In the genomic region with DNA sequence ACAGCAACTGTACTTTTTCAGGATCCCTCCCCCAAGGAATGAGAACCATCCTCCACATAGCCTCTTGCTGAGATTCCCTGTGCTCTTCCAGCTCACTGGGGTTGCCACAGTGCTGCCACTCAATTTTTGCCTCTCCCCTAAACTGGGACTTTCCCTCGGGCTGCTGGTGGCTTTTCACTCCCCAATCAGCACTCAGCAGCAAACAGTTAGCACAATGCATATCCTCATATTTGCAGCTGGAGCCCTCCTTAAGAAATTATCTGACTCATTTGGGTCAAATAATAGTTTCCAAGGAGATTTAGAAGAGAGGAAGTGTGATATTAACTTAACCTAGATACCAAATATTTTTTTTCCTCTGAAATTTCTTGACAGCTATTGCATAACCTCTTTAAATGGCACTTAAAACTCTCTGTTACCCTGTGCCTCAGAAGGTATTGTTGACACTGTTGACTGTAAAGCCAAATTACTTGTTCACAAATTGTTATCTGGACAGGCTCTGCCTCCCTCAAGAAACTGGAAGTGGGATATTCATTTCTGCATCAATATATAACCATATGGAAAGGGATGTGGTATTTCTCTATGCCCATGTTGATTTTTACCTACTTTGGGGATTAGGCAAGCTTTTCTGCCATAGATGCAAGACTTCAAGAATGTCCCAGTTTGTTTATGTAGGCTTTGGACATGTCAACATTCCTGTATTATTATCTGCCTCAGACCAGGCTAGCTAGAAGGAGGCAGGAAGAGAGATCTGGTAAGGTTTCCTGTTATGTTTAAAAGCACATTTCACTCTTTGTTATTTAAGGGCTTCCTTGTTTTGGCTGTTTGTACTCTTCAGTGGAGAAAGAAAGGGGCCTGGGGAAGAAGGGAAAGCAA, we compare ENCODE assay signal across 8 cellular contexts. TPM values are rescaled to one million over a fixed set of nuclear protein-coding genes. Genes with fewer than 3 reads are reported as not detected.
DNase-seq lines count a peak whose midpoint lies in the region; ATAC-seq, FAIRE-seq and TF ChIP-seq lines count a peak whose summit lies in the region.

No MANE protein-coding gene starts in this region.

- WGBS in SK-N-SH (ENCODE audit: low lambda C conversion rate): 69% methylated on average over 1 of the region's 1 CpG
- WGBS in psoas muscle, 3 donors: 43 to 53% (median 43%) methylated on average over 1 of the region's 1 CpG

- H3F3A ChIP-seq in SK-N-SH (replicated peaks; ENCODE audit: insufficient read depth): peaks cover 14% of the 10 kb centered on the region

- H2AFZ ChIP-seq in SK-N-SH (ENCODE audit: low read depth) (no peak overlapping the region), endothelial cell of umbilical vein (ENCODE audit: low read depth, low read length) (no peak overlapping the region)

- peaks cover 52% of the 10 kb centered on the region for H3K79me2 ChIP-seq in SK-N-SH (ENCODE audit: insufficient read depth)
- H3K79me2 ChIP-seq in endothelial cell of umbilical vein (ENCODE audit: control insufficient read depth, insufficient read depth, low read length): peaks cover 30% of the 10 kb centered on the region

- H4K20me1 ChIP-seq in SK-N-SH (ENCODE audit: insufficient read depth) (no peaks in the 10 kb centered on the region), endothelial cell of umbilical vein (replicated peaks; ENCODE audit: control insufficient read depth, extremely low read depth, insufficient read depth, low read length) (no peaks in the 10 kb centered on the region)

- CTCF ChIA-PET in SK-N-SH (lab: Yijun Ruan, JAX) (interaction anchor here (0.6 kb wide), 1 partner anchor 24 kb away, joined by 3 read pairs; no protein-coding TSS in a partner anchor), endothelial cell of umbilical vein (lab: Charles Lee) (interaction anchor here (1.3 to 2.0 kb wide), 8 partner anchors 12 to 196 kb away, joined by 3 to 8 read pairs (median 4); a partner anchor contains a TSS)

- H3K4me2 ChIP-seq in SK-N-SH (0 out of 2 replicates have a peak overlapping the region, but pooled peaks have one; percentile 18), endothelial cell of umbilical vein (ENCODE audit: insufficient read depth, low read length) (peak overlapping the region; percentile 98)

- no peak overlapping the region for H3K4me3 ChIP-seq in SK-N-SH (ENCODE audit: low read depth in 2 of 2, low read length in 1 of 2)
- peak overlapping the region in 1 of 3 experiments; percentile 28 for H3K4me3 ChIP-seq in endothelial cell of umbilical vein (replicated peaks in 1 of 3; ENCODE audit: insufficient read depth in 1 of 3, low read depth in 1 of 3, low read length in 3 of 3)
- H3K4me3 ChIP-seq in psoas muscle: no peak overlapping the region
- H3K4me3 ChIP-seq in HAP-1: no peak overlapping the region

- no peaks in the 10 kb centered on the region for H3K9me3 ChIP-seq in SK-N-SH
- H3K9me3 ChIP-seq in endothelial cell of umbilical vein (replicated peaks; ENCODE audit: control insufficient read depth, insufficient read depth, low read length): no peaks in the 10 kb centered on the region
- no peaks in the 10 kb centered on the region for H3K9me3 ChIP-seq in psoas muscle
- no peaks in the 10 kb centered on the region for H3K9me3 ChIP-seq in HAP-1

- in situ Hi-C loops in HAP-1 (cut with MboI; ENCODE audit: low sequenced_read_pairs): no loop called here

- ATAC-seq in GM19023 (IDR thresholded peaks at IDR 0.05; ENCODE audit: unreplicated experiment) (peak; percentile 90), HG02870 (IDR thresholded peaks at IDR 0.05; ENCODE audit: unreplicated experiment) (peak; percentile 95), psoas muscle (peak in 3 of 4 donors; percentile 37 to 60 (median 41)), HG03196 (IDR thresholded peaks at IDR 0.05; ENCODE audit: unreplicated experiment) (no peak)

- H3K9me2 ChIP-seq in SK-N-SH: no peaks in the 10 kb centered on the region

- no peak for TF ChIP-seq RAD21 in SK-N-SH (IDR thresholded peaks at IDR 0.05; ENCODE audit: low read length)

- H3K27me3 ChIP-seq in SK-N-SH (ENCODE audit: insufficient read depth): no peaks in the 10 kb centered on the region
- H3K27me3 ChIP-seq in endothelial cell of umbilical vein (ENCODE audit: control insufficient read depth in 2 of 2, insufficient read depth in 2 of 2, low read length in 2 of 2): no peaks in the 10 kb centered on the region
- H3K27me3 ChIP-seq in psoas muscle (ENCODE audit: insufficient read depth in 3 of 3, low read length in 2 of 3): no peaks in the 10 kb centered on the region
- no peaks in the 10 kb centered on the region for H3K27me3 ChIP-seq in HAP-1 (ENCODE audit: low read depth)

- no peak for TF ChIP-seq EP300 in SK-N-SH (IDR thresholded peaks at IDR 0.05; ENCODE audit: borderline replicate concordance in 1 of 2, low read depth in 1 of 2, low read length in 1 of 2)

- POLR2A ChIA-PET in SK-N-SH (lab: Yijun Ruan, JAX) (no interaction called here), endothelial cell of umbilical vein (lab: Charles Lee) (interaction anchor here (5.0 kb wide), 1 partner anchor 57 kb away, joined by 24 read pairs; a partner anchor contains a TSS)

- H3K9ac ChIP-seq in SK-N-SH: peak overlapping the region; percentile 1; the same call in 1 of the 2 replicates
- peak overlapping the region; percentile 95 for H3K9ac ChIP-seq in endothelial cell of umbilical vein (replicated peaks; ENCODE audit: extremely low read depth, insufficient read depth, low read length)

- dilution Hi-C loops in endothelial cell of umbilical vein (cut with MboI; ENCODE audit: extremely low pct_ligation_motif_present, low sequenced_read_pairs): no loop called here

- DNase-seq in SK-N-SH (no peak), endothelial cell of umbilical vein (ENCODE audit: low read depth, low spot score) (peak; percentile 95), psoas muscle (no peak), HAP-1 (ENCODE audit: low spot score in 2 of 2) (no peak), NCI-H1436 treated with DMSO at 0.1 percent for 48 hours (lab: John Stamatoyannopoulos, UW) (no peak)

- H3K9me1 ChIP-seq in endothelial cell of umbilical vein (replicated peaks; ENCODE audit: control insufficient read depth, extremely low read depth, insufficient read depth, low read length): no peaks in the 10 kb centered on the region

- H3K4me1 ChIP-seq in SK-N-SH (ENCODE audit: control insufficient read depth in 1 of 2, insufficient read depth in 2 of 2, low read depth in 1 of 2, low read length in 1 of 2) (peaks cover 20 to 40% of the 10 kb centered on the region in 2 experiments), endothelial cell of umbilical vein (ENCODE audit: control insufficient read depth, extremely low read depth, insufficient read depth, low read length) (peaks cover 91% of the 10 kb centered on the region), psoas muscle (peaks cover 11% of the 10 kb centered on the region), HAP-1 (no peaks in the 10 kb centered on the region; the same call in 1 of the 2 replicates)

- TF ChIP-seq POLR2A in endothelial cell of umbilical vein (IDR thresholded peaks at IDR 0.05; ENCODE audit: low read depth, low read length): peak; percentile 54

- no peak for TF ChIP-seq CTCF in SK-N-SH (IDR thresholded peaks at IDR 0.05)
- no peak for TF ChIP-seq CTCF in endothelial cell of umbilical vein (IDR thresholded peaks at IDR 0.05; ENCODE audit: extremely low read depth in 1 of 2, insufficient read depth in 1 of 2, low read depth in 1 of 2, low read length in 2 of 2)
- TF ChIP-seq CTCF in psoas muscle (IDR thresholded peaks at IDR 0.05): no peak

- no TSS peak for BruUV-seq in endothelial cell of umbilical vein (replicated peaks; lab: Mats Ljungman, UMichigan)

- intact Hi-C loops in endothelial cell of umbilical vein (cut with micrococcal nuclease) (loop anchor here (1.0 to 2.0 kb wide), 6 partner anchors 23 to 254 kb away; a partner anchor contains a TSS), psoas muscle (cut with DNase I) (no loop called here)

- peak overlapping the region; percentile 62 to 77 for H3K27ac ChIP-seq in SK-N-SH (ENCODE audit: low read depth in 2 of 2, low read length in 1 of 2)
- H3K27ac ChIP-seq in endothelial cell of umbilical vein (ENCODE audit: insufficient read depth, low read depth, low read length): peak overlapping the region; percentile 100
- peak overlapping the region; percentile 12 for H3K27ac ChIP-seq in psoas muscle

- peak; percentile 89 for FAIRE-seq in endothelial cell of umbilical vein (lab: Jason Lieb, UNC)

- H3K36me3 ChIP-seq in SK-N-SH (replicated peaks in 1 of 2; ENCODE audit: control insufficient read depth in 1 of 2, insufficient read depth in 2 of 2, low read length in 1 of 2): peaks cover 61 to 69% of the 10 kb centered on the region in 2 experiments
- H3K36me3 ChIP-seq in endothelial cell of umbilical vein (ENCODE audit: control insufficient read depth in 2 of 2, extremely low read depth in 1 of 2, insufficient read depth in 2 of 2, low read length in 2 of 2): peaks cover 0 to 6% of the 10 kb centered on the region in 2 experiments
- H3K36me3 ChIP-seq in psoas muscle (ENCODE audit: insufficient read depth in 1 of 2, low read depth in 1 of 2): peaks cover 7 to 23% of the 10 kb centered on the region in 2 donors
- H3K36me3 ChIP-seq in HAP-1 (replicated peaks): peaks cover 53% of the 10 kb centered on the region

TF ChIP-seq in SK-N-SH, 30 proteins besides CTCF, POLR2A, EP300 and RAD21 (continues in another document):
- TF ChIP-seq EZH2phosphoT487 (IDR thresholded peaks at IDR 0.05; ENCODE audit: borderline replicate concordance, low read depth) (no peak), GATA2 (CRISPR knock-in tag; IDR thresholded peaks at IDR 0.05) (no peak), TAF1 (IDR thresholded peaks at IDR 0.05; ENCODE audit: borderline replicate concordance, low read depth, low read length) (no peak), TCF12 (IDR thresholded peaks at IDR 0.05) (0 out of 2 replicates have a peak, but pooled peaks have one; percentile 12)

TF ChIP-seq in endothelial cell of umbilical vein, 7 proteins besides CTCF, POLR2A, EP300 and RAD21 (continues in another document):
- TF ChIP-seq FOS (IDR thresholded peaks at IDR 0.05; ENCODE audit: borderline replicate concordance, insufficient read depth, low read length) (peak; percentile 46), JUN (IDR thresholded peaks at IDR 0.05; ENCODE audit: borderline replicate concordance, insufficient read depth, insufficient read length, low read depth) (peak; percentile 69)

RNA-seq across cellular contexts. Expression of a gene that starts 58.0 kb away (rescaled TPM):
- polyA plus RNA-seq in SK-N-SH (2012; rRNA removed) (47.4 and 81.9 TPM in 2 replicates), endothelial cell of umbilical vein (55.9 and 69.4 TPM in 2 replicates), psoas muscle (10 to 100 TPM in 2 of 3 donors, 1 to 10 TPM in 1; 5.7 to 48.2 (median 21.5) TPM)
- polyA plus RNA-seq in SK-N-SH (2012; cell fraction: cytosol; rRNA removed): 75.6 and 89.3 TPM in 2 replicates
- 34.1 and 66.4 TPM in 2 replicates for polyA plus RNA-seq in SK-N-SH (2012; cell fraction: nucleus; rRNA removed)
- total RNA-seq in endothelial cell of umbilical vein (168 and 202 TPM in 2 replicates), psoas muscle (10 to 100 TPM; 20.9 to 54.0 (median 35.1) TPM)
- polyA plus RNA-seq in endothelial cell of umbilical vein (2011; cell fraction: cytosol; rRNA removed): 90.2 and 102 TPM in 2 replicates
- polyA plus RNA-seq in endothelial cell of umbilical vein (2011; cell fraction: nucleus; rRNA removed): 92.9 and 109 TPM in 2 replicates
- 116 and 141 TPM in 2 replicates for polyA plus RNA-seq in endothelial cell of umbilical vein (2012)
- polyA minus RNA-seq in endothelial cell of umbilical vein: 201 and 218 TPM in 2 replicates
- polyA minus RNA-seq in endothelial cell of umbilical vein (2011; cell fraction: cytosol; rRNA and poly(A)+ RNA removed): 3.5 TPM
- 245 and 309 TPM in 2 replicates for polyA minus RNA-seq in endothelial cell of umbilical vein (2011; cell fraction: nucleus; rRNA and poly(A)+ RNA removed)

Comparison
In these comparisons a context has a peak if more than half of its experiments do, and no peak if none do; other contexts are left out.
1. H3K27ac ChIP-seq: peak in every context shown above with its lines; median percentile 100 in endothelial cell of umbilical vein; 70 in SK-N-SH; 12 in psoas muscle.